ENCODE assay signal across 16 cellular contexts in genomic region chr17:8372422-8372821, GRCh38. TPM values are rescaled to one million over a fixed set of nuclear protein-coding genes. Genes with fewer than 3 reads are reported as not detected.
A peak's percentile ranks its signal among the peaks of the same experiment; 100 is the strongest.
DNase-seq lines count a peak whose midpoint lies in the region; ATAC-seq and TF ChIP-seq lines count a peak whose summit lies in the region.
"Had no signal": no experiment of that assay in that cellular context is flagged by ENCODE, and none has a peak within 500 bp of the region (broad histone marks: within the 10 kb centered on the region; RNA-seq: fewer than 3 reads in every experiment).

No MANE protein-coding gene starts in this region.

- peak overlapping the region; percentile 22 for H3K27ac Mint-ChIP-seq in activated T-helper 17 cell treated with anti-CD3 and anti-CD28 coated beads, Interleukin-2, amount 50 U/mL, for 72 hours
- H3K27ac Mint-ChIP-seq: GM23338 had no signal

- H4K20me1 ChIP-seq in PC-3 (ENCODE audit: low read length): no peaks in the 10 kb centered on the region

- H3K27me3 ChIP-seq in PC-3 (ENCODE audit: low read length) (no peaks in the 10 kb centered on the region), psoas muscle (ENCODE audit: insufficient read depth in 3 of 3, low read length in 2 of 3) (no peaks in the 10 kb centered on the region)

- no peak overlapping the region for H2AFZ ChIP-seq in PC-3 (ENCODE audit: low read length)
- H2AFZ ChIP-seq: GM23338 had no signal

- no peaks in the 10 kb centered on the region for H3K27me3 Mint-ChIP-seq in activated T-helper 17 cell treated with anti-CD3 and anti-CD28 coated beads, Interleukin-2, amount 50 U/mL, for 72 hours

- POLR2A ChIA-PET in PC-3 (lab: Charles Lee; ENCODE audit: unreplicated experiment): no interaction called here

- H3K27ac ChIP-seq in PC-3 (ENCODE audit: low read length) (no peak overlapping the region), psoas muscle (peak overlapping the region; percentile 57)
- H3K27ac ChIP-seq: C4-2B, RWPE1 had no signal

- H3K4me1 Mint-ChIP-seq in activated T-helper 17 cell treated with anti-CD3 and anti-CD28 coated beads, Interleukin-2, amount 50 U/mL, for 72 hours: peaks cover 4% of the 10 kb centered on the region

- H3K4me3 Mint-ChIP-seq in activated T-helper 17 cell treated with anti-CD3 and anti-CD28 coated beads, Interleukin-2, amount 50 U/mL, for 72 hours: no peak overlapping the region
- H3K4me3 Mint-ChIP-seq: GM23338 had no signal

- CTCF ChIA-PET in PC-3 (lab: Charles Lee): no interaction called here

- DNase-seq in PC-3 (peak; percentile 19), islet precursor cell (peak; percentile 78), psoas muscle (no peak), RKO (ENCODE audit: low spot score) (no peak), EL (no peak)
- DNase-seq: AML-193, NCI-H1105, OCI-M1 had no signal

- intact Hi-C loops in PC-3 (cut with micrococcal nuclease): no loop called here
- intact Hi-C loops in psoas muscle (cut with DNase I): no loop called here

- no TSS peak for BruUV-seq in PC-3 (replicated peaks; lab: Mats Ljungman, UMichigan)

- peaks cover 52% of the 10 kb centered on the region for H3K36me3 Mint-ChIP-seq in activated T-helper 17 cell treated with anti-CD3 and anti-CD28 coated beads, Interleukin-2, amount 50 U/mL, for 72 hours (ENCODE audit: low read depth)

- WGBS in psoas muscle, 3 donors: 78 to 88% (median 81%) methylated on average over 7 of the region's 7 CpGs

- no peak overlapping the region for H3K9ac ChIP-seq in PC-3 (ENCODE audit: low read length)

- H3K4me1 ChIP-seq in PC-3 (ENCODE audit: insufficient read depth, low read length): peaks cover 13% of the 10 kb centered on the region
- H3K4me1 ChIP-seq in psoas muscle: peaks cover 33% of the 10 kb centered on the region

- no peaks in the 10 kb centered on the region for H3K9me3 Mint-ChIP-seq in activated T-helper 17 cell treated with anti-CD3 and anti-CD28 coated beads, Interleukin-2, amount 50 U/mL, for 72 hours
- H3K9me3 Mint-ChIP-seq: GM23338 had no signal

- H3K36me3 ChIP-seq in PC-3 (ENCODE audit: low read depth, low read length): peaks cover 4% of the 10 kb centered on the region; the same call in 1 of the 2 replicates
- peaks cover 5 to 28% of the 10 kb centered on the region in 2 donors for H3K36me3 ChIP-seq in psoas muscle (ENCODE audit: insufficient read depth in 1 of 2, low read depth in 1 of 2)

- peaks cover 7% of the 10 kb centered on the region; the same call in 1 of the 2 replicates for H3K79me2 ChIP-seq in PC-3 (ENCODE audit: low read length)

- no peaks in the 10 kb centered on the region for H3K9me2 ChIP-seq in PC-3 (replicated peaks; ENCODE audit: low read length)

- H3K9me3 ChIP-seq in PC-3 (ENCODE audit: low read length) (no peaks in the 10 kb centered on the region), psoas muscle (no peaks in the 10 kb centered on the region)

- peaks cover 5% of the 10 kb centered on the region for H3F3A ChIP-seq in PC-3 (ENCODE audit: low read length, unreplicated experiment)

- TF ChIP-seq CTCF in PC-3 (conservative IDR thresholded peaks at IDR 0.05; ENCODE audit: low read depth, low read length) (no peak), psoas muscle (IDR thresholded peaks at IDR 0.05) (no peak)

- ATAC-seq in PC-3: no peak
- no peak for ATAC-seq in activated T-helper 17 cell treated with anti-CD3 and anti-CD28 coated beads, Interleukin-2, amount 50 U/mL, for 72 hours (replicated peaks)
- no peak for ATAC-seq in psoas muscle
- ATAC-seq in HG03196 (IDR thresholded peaks at IDR 0.05; ENCODE audit: unreplicated experiment): no peak
- ATAC-seq: GM23338, HCT116 had no signal

- H3K4me3 ChIP-seq in PC-3 (ENCODE audit: low read length) (no peak overlapping the region), psoas muscle (no peak overlapping the region)
- H3K4me3 ChIP-seq: GM23338 had no signal

- no peak overlapping the region for H3K4me2 ChIP-seq in PC-3 (ENCODE audit: low read length)
- H3K4me2 ChIP-seq: GM23338 had no signal

RNA-seq across cellular contexts. Expression of gene RPL26, which starts 10.6 kb away (rescaled TPM):
- total RNA-seq in PC-3 (2014; rRNA removed) (1,030 and 1,369 TPM in 2 replicates), psoas muscle (1,000 to 10,000 TPM in 3 of 4 donors, 100 to 1,000 TPM in 1; 994 to 1,548 (median 1,386) TPM)
- 1,000 to 10,000 TPM; 2,606 to 3,397 TPM for total RNA-seq in activated T-helper 17 cell treated with anti-CD3 and anti-CD28 coated beads, Interleukin-2, amount 50 U/mL, for 72 hours
- 1,000 to 10,000 TPM; 2,500 to 4,614 (median 2,501) TPM for polyA plus RNA-seq in psoas muscle

RNA-seq across cellular contexts. Expression of gene RNF222, which starts 25.2 kb away (rescaled TPM):
- total RNA-seq in PC-3 (2014; rRNA removed) (0.07 TPM in 1 of 2 replicates, not detected in the other), psoas muscle (not detected)
- total RNA-seq in activated T-helper 17 cell treated with anti-CD3 and anti-CD28 coated beads, Interleukin-2, amount 50 U/mL, for 72 hours: under 1 TPM; 0.09 to 0.21 TPM
- polyA plus RNA-seq in psoas muscle: not detected
- total RNA-seq: LHCN-M2, NCI-H460 had no signal
- polyA plus RNA-seq: GM23338 had no signal

RNA-seq across cellular contexts. Expression of gene ODF4, which starts 32.8 kb away (rescaled TPM):
- not detected in 2 replicates for total RNA-seq in PC-3 (2014; rRNA removed)
- total RNA-seq in activated T-helper 17 cell treated with anti-CD3 and anti-CD28 coated beads, Interleukin-2, amount 50 U/mL, for 72 hours: not detected
- total RNA-seq in psoas muscle: not detected
- polyA plus RNA-seq in psoas muscle: not detected
- total RNA-seq: GM23338, LHCN-M2, NCI-H460 had no signal
- polyA plus RNA-seq: GM23338 had no signal

Comparison
In these comparisons a context has a peak if more than half of its experiments do, and no peak if none do; other contexts are left out.
1. DNase-seq: peak in PC-3 (single experiment) and islet precursor cell (single experiment); none in psoas muscle (0 of 2), RKO (single experiment) and EL (single experiment).